Comparison of ENCODE assay signal across 16 cellular contexts in the genomic region with DNA sequence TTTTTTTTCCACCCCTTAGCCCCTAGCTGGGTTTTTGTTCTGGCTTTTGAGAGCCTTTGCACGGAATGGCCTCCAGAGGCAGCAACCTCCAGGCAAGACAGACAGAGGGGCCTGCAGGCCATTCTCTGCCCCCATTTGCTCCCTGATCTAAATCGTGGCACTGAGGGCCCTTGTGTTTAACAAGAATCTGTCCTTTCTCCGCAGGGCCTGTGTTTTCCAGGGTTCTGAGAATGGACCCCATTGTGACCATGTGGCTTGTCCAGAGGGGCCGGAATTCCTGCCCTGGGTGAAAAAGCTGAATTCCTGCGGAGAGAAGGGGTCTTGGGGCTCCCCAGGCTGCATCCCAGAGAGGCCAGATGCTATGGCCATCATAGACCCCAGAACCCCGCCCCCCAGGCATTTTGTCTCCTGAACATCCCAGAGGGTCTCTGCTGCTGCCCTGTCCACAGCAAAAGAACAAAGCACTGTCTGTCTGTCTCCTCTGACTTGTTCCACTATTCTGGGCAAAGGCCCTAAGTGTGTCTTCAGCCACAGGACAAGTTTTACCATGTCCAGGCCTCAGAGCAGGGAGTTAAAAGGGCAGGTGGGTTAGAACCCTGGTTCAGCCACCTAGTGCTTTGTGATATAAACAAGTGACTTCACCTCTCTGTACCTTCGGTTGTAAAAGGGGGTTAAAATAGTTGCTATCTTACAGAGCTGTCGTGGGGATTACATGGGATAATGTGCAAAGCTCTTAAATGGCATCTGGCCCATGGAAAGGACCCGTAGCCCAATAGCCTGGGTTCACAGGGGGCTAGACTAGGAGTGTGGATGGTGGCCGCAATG.
DNase-seq lines count a peak whose midpoint lies in the region; ATAC-seq, FAIRE-seq and TF ChIP-seq lines count a peak whose summit lies in the region.
"Had no signal": no experiment of that assay in that cellular context is flagged by ENCODE, and none has a peak within 500 bp of the region (broad histone marks: within the 10 kb centered on the region; RNA-seq: fewer than 3 reads in every experiment).

No MANE protein-coding gene starts in this region.

- DNase-seq in D721Med (ENCODE audit: insufficient read length, low spot score) = peak; percentile 63
- no peak for DNase-seq in RWPE1 (ENCODE audit: low spot score)
- DNase-seq in epithelial cell of prostate (ENCODE audit: low read depth, low spot score) = no peak
- peak; percentile 64 for DNase-seq in neural progenitor cell (ENCODE audit: low spot score)
- no peak for DNase-seq in NCI-H1417 treated with DMSO at 0.1 percent for 48 hours (lab: John Stamatoyannopoulos, UW)
- no peak for DNase-seq in DMS53 (lab: John Stamatoyannopoulos, UW)
- no peak for DNase-seq in ureter (ENCODE audit: low spot score)
- DNase-seq: activated CD8-positive, alpha-beta memory T cell treated with anti-CD3 and anti-CD28 coated beads, Interleukin-2, amount 50 U/mL, for 48 hours; activated naive CD8-positive, alpha-beta T cell treated with anti-CD3 and anti-CD28 coated beads for 36 hours; GM23248; PC-9; T-helper 1 cell had no signal

- ATAC-seq in GM21825 (IDR thresholded peaks at IDR 0.05; ENCODE audit: unreplicated experiment) = no peak

- H3K4me3 Mint-ChIP-seq in neural progenitor cell = no peak overlapping the region
- H3K4me3 Mint-ChIP-seq: activated naive CD8-positive, alpha-beta T cell treated with anti-CD3 and anti-CD28 coated beads for 36 hours had no signal

- peak overlapping the region; percentile 42 for H3K27ac Mint-ChIP-seq in neural progenitor cell
- H3K27ac Mint-ChIP-seq: activated naive CD8-positive, alpha-beta T cell treated with anti-CD3 and anti-CD28 coated beads for 36 hours; progenitor cell of endocrine pancreas had no signal

- no peak overlapping the region for H3K9ac ChIP-seq in neural progenitor cell
- H3K9ac ChIP-seq: GM23248 had no signal

- H3K9me3 Mint-ChIP-seq in neural progenitor cell = no peaks in the 10 kb centered on the region
- H3K9me3 Mint-ChIP-seq: activated naive CD8-positive, alpha-beta T cell treated with anti-CD3 and anti-CD28 coated beads for 36 hours had no signal

- TF ChIP-seq CTCF in D721Med (IDR thresholded peaks at IDR 0.05; ENCODE audit: insufficient read depth, missing control alignments) (no peak), RWPE1 (conservative IDR thresholded peaks at IDR 0.05; ENCODE audit: low read depth) (no peak), neural progenitor cell (IDR thresholded peaks at IDR 0.05) (peak; percentile 49)

- H2AFZ ChIP-seq in neural progenitor cell (replicated peaks) = peak overlapping the region; percentile 57
- H2AFZ ChIP-seq: GM23248, PC-9 had no signal

- no peaks in the 10 kb centered on the region for H3F3A ChIP-seq in neural progenitor cell (ENCODE audit: low read depth)

- peaks cover 18% of the 10 kb centered on the region for H3K27me3 Mint-ChIP-seq in neural progenitor cell (ENCODE audit: insufficient read depth, low read depth)
- H3K27me3 Mint-ChIP-seq: activated naive CD8-positive, alpha-beta T cell treated with anti-CD3 and anti-CD28 coated beads for 36 hours had no signal

- peak overlapping the region; percentile 84 for H3K27ac ChIP-seq in RWPE1
- H3K27ac ChIP-seq in epithelial cell of prostate = peak overlapping the region; percentile 87
- no peak overlapping the region for H3K27ac ChIP-seq in neural progenitor cell
- H3K27ac ChIP-seq: BLaER1 treated with 17β-estradiol and CSF1 and Interleukin-3, amounts not matched to agents 10 nM and 100 nM; GM23248; PC-9 had no signal

- POLR2A ChIA-PET in RWPE1 (lab: Yijun Ruan, JAX; ENCODE audit: low non-redundant PET) = no interaction called here

- H3K4me2 ChIP-seq in neural progenitor cell = peak overlapping the region; percentile 27
- H3K4me2 ChIP-seq: BLaER1 treated with 17β-estradiol and CSF1 and Interleukin-3, amounts not matched to agents 10 nM and 100 nM; PC-9 had no signal

- H4K20me1 ChIP-seq in neural progenitor cell (ENCODE audit: low read depth) = no peaks in the 10 kb centered on the region

- no peaks in the 10 kb centered on the region for H3K79me2 ChIP-seq in neural progenitor cell (ENCODE audit: low read depth)

- FAIRE-seq in D721Med (lab: Jason Lieb, UNC) = no peak
- FAIRE-seq: GM19239 had no signal

- H3K36me3 ChIP-seq in neural progenitor cell = no peaks in the 10 kb centered on the region

- H3K4me1 Mint-ChIP-seq in neural progenitor cell = peaks cover 20% of the 10 kb centered on the region

- no peaks in the 10 kb centered on the region for H3K9me3 ChIP-seq in neural progenitor cell (ENCODE audit: low read depth)

- H3K27me3 ChIP-seq in neural progenitor cell = peaks cover 16% of the 10 kb centered on the region

- CTCF ChIA-PET in RWPE1 (lab: Yijun Ruan, JAX) = interaction anchor here (0.6 to 2.2 kb wide), 3 partner anchors 13 to 54 kb away, joined by 3 to 11 read pairs (median 3); no protein-coding TSS in a partner anchor

- peaks cover 13% of the 10 kb centered on the region for H3K4me1 ChIP-seq in neural progenitor cell

- no peaks in the 10 kb centered on the region for H3K36me3 Mint-ChIP-seq in neural progenitor cell
- H3K36me3 Mint-ChIP-seq: activated naive CD8-positive, alpha-beta T cell treated with anti-CD3 and anti-CD28 coated beads for 36 hours had no signal

- H3K4me3 ChIP-seq in neural progenitor cell = no peak overlapping the region
- H3K4me3 ChIP-seq: BLaER1 treated with 17β-estradiol and CSF1 and Interleukin-3, amounts not matched to agents 10 nM and 100 nM; GM23248; PC-9 had no signal

Comparison
In these comparisons a context has a peak if more than half of its experiments do, and no peak if none do; other contexts are left out.
1. DNase-seq: peak in D721Med (single experiment) and neural progenitor cell (single experiment); none in RWPE1 (single experiment), epithelial cell of prostate (single experiment), NCI-H1417 treated with DMSO at 0.1 percent for 48 hours (single experiment), DMS53 (single experiment) and ureter (single experiment).